8 cellular contexts compared by ENCODE assay signal in the genomic region with DNA sequence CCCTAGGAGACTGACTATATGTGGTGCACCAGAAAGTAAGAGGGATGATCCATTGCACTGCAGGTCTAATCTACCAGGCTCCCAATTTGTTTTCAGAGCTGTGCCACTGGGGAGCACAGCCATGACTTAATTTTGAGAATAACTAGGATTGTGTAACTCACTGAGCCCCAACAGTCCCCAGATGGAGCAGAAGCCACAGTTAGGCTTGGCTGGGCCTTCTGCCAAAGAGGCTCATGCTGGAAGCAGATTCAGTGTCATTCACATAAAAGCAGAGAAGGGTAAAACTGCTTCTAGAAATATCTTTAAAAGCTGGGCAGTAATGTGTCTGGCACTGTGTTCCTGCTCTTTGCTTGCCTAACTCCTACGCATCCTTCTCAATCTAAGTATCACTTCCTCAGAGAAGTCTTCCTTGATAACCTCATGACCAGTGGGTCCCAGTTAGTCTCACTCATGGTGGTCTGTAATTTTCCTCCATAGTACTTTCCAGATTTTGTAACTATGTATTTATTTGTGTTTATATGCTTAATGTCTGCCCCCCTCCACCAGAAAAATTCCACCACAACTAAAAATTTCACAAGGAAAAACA. TPM values are rescaled to one million over a fixed set of nuclear protein-coding genes. Genes with fewer than 3 reads are reported as not detected.
A peak's percentile ranks its signal among the peaks of the same experiment; 100 is the strongest.
DNase-seq lines count a peak whose midpoint lies in the region; ATAC-seq and TF ChIP-seq lines count a peak whose summit lies in the region.

No MANE protein-coding gene starts in this region.

- CTCF ChIA-PET in activated CD8-positive, alpha-beta T cell treated with anti-CD3 and anti-CD28 coated beads for 36 hours (lab: Charles Lee), result interaction anchor here (1.3 to 6.4 kb wide), 5 partner anchors 11 to 54 kb away, joined by 3 to 102 read pairs (median 29); a partner anchor contains a TSS

- no peak overlapping the region for H3K4me3 Mint-ChIP-seq in T-helper 2 cell treated with Interferon-gamma antibody and Interleukin-4, amounts not matched to agents 5 μg/mL and 100 μg/mL, for 36 hours
- H3K4me3 Mint-ChIP-seq in activated CD8-positive, alpha-beta T cell treated with anti-CD3 and anti-CD28 coated beads for 36 hours, result no peak overlapping the region

- ATAC-seq in activated CD8-positive, alpha-beta T cell treated with anti-CD3 and anti-CD28 coated beads for 36 hours, result no peak
- peak; percentile 77 for ATAC-seq in left ventricle myocardium superior
- ATAC-seq in GM18505 (IDR thresholded peaks at IDR 0.05; ENCODE audit: unreplicated experiment), result no peak

- peak overlapping the region; percentile 84 for H3K27ac ChIP-seq in substantia nigra (ENCODE audit: low read depth, low read length, poor library complexity, severe bottlenecking)

- POLR2A ChIA-PET in activated CD8-positive, alpha-beta T cell treated with anti-CD3 and anti-CD28 coated beads for 36 hours (lab: Charles Lee), result no interaction called here

- TF ChIP-seq CTCF in activated CD8-positive, alpha-beta T cell treated with anti-CD3 and anti-CD28 coated beads for 36 hours (IDR thresholded peaks at IDR 0.05), result no peak

- H3K27me3 Mint-ChIP-seq in T-helper 2 cell treated with Interferon-gamma antibody and Interleukin-4, amounts not matched to agents 5 μg/mL and 100 μg/mL, for 36 hours (ENCODE audit: low read depth), result no peaks in the 10 kb centered on the region
- H3K27me3 Mint-ChIP-seq in activated CD8-positive, alpha-beta T cell treated with anti-CD3 and anti-CD28 coated beads for 36 hours, result no peaks in the 10 kb centered on the region

- H3K9me3 Mint-ChIP-seq in T-helper 2 cell treated with Interferon-gamma antibody and Interleukin-4, amounts not matched to agents 5 μg/mL and 100 μg/mL, for 36 hours, result no peaks in the 10 kb centered on the region
- no peaks in the 10 kb centered on the region for H3K9me3 Mint-ChIP-seq in activated CD8-positive, alpha-beta T cell treated with anti-CD3 and anti-CD28 coated beads for 36 hours

- intact Hi-C loops in activated CD8-positive, alpha-beta T cell treated with anti-CD3 and anti-CD28 coated beads for 36 hours (cut with micrococcal nuclease), result no loop called here
- intact Hi-C loops in left ventricle myocardium superior (cut with micrococcal nuclease), result no loop called here

- no peak for TF ChIP-seq POLR2A in GM18505 (IDR thresholded peaks at IDR 0.05; ENCODE audit: borderline replicate concordance, extremely low read depth, insufficient read depth, insufficient read length)

- H3K36me3 Mint-ChIP-seq in T-helper 2 cell treated with Interferon-gamma antibody and Interleukin-4, amounts not matched to agents 5 μg/mL and 100 μg/mL, for 36 hours (ENCODE audit: low read depth), result peaks cover 21% of the 10 kb centered on the region
- H3K36me3 Mint-ChIP-seq in activated CD8-positive, alpha-beta T cell treated with anti-CD3 and anti-CD28 coated beads for 36 hours (ENCODE audit: low read depth), result peaks cover 10% of the 10 kb centered on the region

- H3K27ac Mint-ChIP-seq in T-helper 2 cell treated with Interferon-gamma antibody and Interleukin-4, amounts not matched to agents 5 μg/mL and 100 μg/mL, for 36 hours, result peak overlapping the region; percentile 89
- H3K27ac Mint-ChIP-seq in activated CD8-positive, alpha-beta T cell treated with anti-CD3 and anti-CD28 coated beads for 36 hours, result peak overlapping the region; percentile 88

- DNase-seq in T-helper 2 cell treated with Interferon-gamma antibody and Interleukin-4, amounts not matched to agents 5 μg/mL and 100 μg/mL, for 36 hours (ENCODE audit: low spot score), result no peak
- DNase-seq in T-helper 2 cell (no peak), left ventricle myocardium superior (peak; percentile 83), substantia nigra (lab: John Stamatoyannopoulos, UW) (peak in 36 of 49 donors; percentile 6 to 89 (median 50)), HPDE6-E6E7 (ENCODE audit: extremely low spot score) (no peak)
- DNase-seq in activated CD8-positive, alpha-beta T cell treated with anti-CD3 and anti-CD28 coated beads for 36 hours, result no peak
- DNase-seq in NK-92 treated with Interleukin-12 subunit alpha and Interleukin-12 subunit beta, amount 100 ng/mL, for 24 hours (lab: John Stamatoyannopoulos, UW), result no peak

- H3K4me1 Mint-ChIP-seq in T-helper 2 cell treated with Interferon-gamma antibody and Interleukin-4, amounts not matched to agents 5 μg/mL and 100 μg/mL, for 36 hours (ENCODE audit: low read depth), result peaks cover 33% of the 10 kb centered on the region
- peaks cover 47% of the 10 kb centered on the region for H3K4me1 Mint-ChIP-seq in activated CD8-positive, alpha-beta T cell treated with anti-CD3 and anti-CD28 coated beads for 36 hours (ENCODE audit: low read depth)

RNA-seq across cellular contexts. Expression of a gene that starts 20.3 kb away (rescaled TPM):
- total RNA-seq in activated CD8-positive, alpha-beta T cell treated with anti-CD3 and anti-CD28 coated beads for 36 hours, result 10 to 100 TPM; 41.2 to 44.4 TPM
- total RNA-seq in left ventricle myocardium superior, result 78.4 TPM

RNA-seq across cellular contexts. Expression of a gene that starts 32.3 kb away (rescaled TPM):
- total RNA-seq in activated CD8-positive, alpha-beta T cell treated with anti-CD3 and anti-CD28 coated beads for 36 hours, result 10 to 100 TPM; 43.8 to 46.2 TPM
- 58.7 TPM for total RNA-seq in left ventricle myocardium superior

RNA-seq across cellular contexts. Expression of a gene that starts 42.0 kb away (rescaled TPM):
- 1 to 10 TPM; 5.8 to 6.5 TPM for total RNA-seq in activated CD8-positive, alpha-beta T cell treated with anti-CD3 and anti-CD28 coated beads for 36 hours
- total RNA-seq in left ventricle myocardium superior, result 10.8 TPM

RNA-seq across cellular contexts. Expression of a gene that starts 59.2 kb away (rescaled TPM):
- 10 to 100 TPM; 17.8 to 21.0 TPM for total RNA-seq in activated CD8-positive, alpha-beta T cell treated with anti-CD3 and anti-CD28 coated beads for 36 hours
- total RNA-seq in left ventricle myocardium superior, result 1.1 TPM

Comparison
In these comparisons a context has a peak if more than half of its experiments do, and no peak if none do; other contexts are left out.
1. DNase-seq: peak in left ventricle myocardium superior (single experiment) and substantia nigra (36 of 49); none in T-helper 2 cell treated with Interferon-gamma antibody and Interleukin-4, amounts not matched to agents 5 μg/mL and 100 μg/mL, for 36 hours (single experiment), T-helper 2 cell (0 of 5), activated CD8-positive, alpha-beta T cell treated with anti-CD3 and anti-CD28 coated beads for 36 hours (single experiment), HPDE6-E6E7 (single experiment) and NK-92 treated with Interleukin-12 subunit alpha and Interleukin-12 subunit beta, amount 100 ng/mL, for 24 hours (single experiment).